ENCODE assay signal across 8 cellular contexts in genomic region chr3:188947401-188947982, GRCh38.
A peak's percentile ranks its signal among the peaks of the same experiment; 100 is the strongest.
DNase-seq lines count a peak whose midpoint lies in the region; ATAC-seq and TF ChIP-seq lines count a peak whose summit lies in the region.

No MANE protein-coding gene starts in this region.

- H3K27me3 Mint-ChIP-seq in memory B cell = peaks cover 6% of the 10 kb centered on the region

- peak overlapping the region; percentile 21 for H3K4me3 Mint-ChIP-seq in memory B cell

- H3K9me3 Mint-ChIP-seq in memory B cell = no peaks in the 10 kb centered on the region

- H3K4me1 Mint-ChIP-seq in memory B cell = peaks cover 6% of the 10 kb centered on the region

- H3K27ac ChIP-seq in RWPE2 (ENCODE audit: poor library complexity, severe bottlenecking) (peak overlapping the region; percentile 99), epithelial cell of prostate (peak overlapping the region; percentile 90), temporal lobe (ENCODE audit: low read depth, low read length) (peak overlapping the region; percentile 97)

- no peaks in the 10 kb centered on the region for H3K36me3 ChIP-seq in MG63
- no peaks in the 10 kb centered on the region for H3K36me3 ChIP-seq in RWPE2 (ENCODE audit: low read depth)

- H3K27ac Mint-ChIP-seq in memory B cell = no peak overlapping the region

- in situ Hi-C loops in Caki2 (cut with HindIII; ENCODE audit: low pct_unique_long_range_greater_than_20kb, low sequenced_read_pairs) = no loop called here

- no peaks in the 10 kb centered on the region for H3K36me3 Mint-ChIP-seq in memory B cell

- H3K4me1 ChIP-seq in RWPE2 (ENCODE audit: insufficient read depth, poor library complexity, severe bottlenecking) = peaks cover 39% of the 10 kb centered on the region

- DNase-seq in Caki2 (ENCODE audit: low read depth) (peak; percentile 95), MG63 (peak; percentile 23), RWPE2 (ENCODE audit: low spot score) (peak; percentile 93), epithelial cell of prostate (ENCODE audit: low read depth, low spot score) (peak; percentile 26), memory B cell (ENCODE audit: low spot score in 2 of 2) (no peak), NK-92 (lab: John Stamatoyannopoulos, UW; ENCODE audit: unreplicated experiment) (no peak)

- no peaks in the 10 kb centered on the region for H3K9me3 ChIP-seq in MG63
- no peaks in the 10 kb centered on the region for H3K9me3 ChIP-seq in RWPE2 (ENCODE audit: severe bottlenecking)

- ATAC-seq in RWPE2 (ENCODE audit: low read depth) = peak; percentile 67
- ATAC-seq in memory B cell (ENCODE audit: low read depth) = peak; percentile 37
- ATAC-seq in HG03045 (IDR thresholded peaks at IDR 0.05; ENCODE audit: unreplicated experiment) = no peak

- no peaks in the 10 kb centered on the region for H3K27me3 ChIP-seq in MG63
- H3K27me3 ChIP-seq in RWPE2 (ENCODE audit: insufficient read depth, poor library complexity, severe bottlenecking) = no peaks in the 10 kb centered on the region

- H3K4me3 ChIP-seq in MG63 (no peak overlapping the region), RWPE2 (ENCODE audit: severe bottlenecking) (peak overlapping the region; percentile 23)

- peak; percentile 29 for TF ChIP-seq CTCF in RWPE2 (IDR thresholded peaks at IDR 0.05; ENCODE audit: poor library complexity, severe bottlenecking)

Comparison
In these comparisons a context has a peak if more than half of its experiments do, and no peak if none do; other contexts are left out.
1. DNase-seq: peak in Caki2 (single experiment), MG63 (single experiment), RWPE2 (single experiment) and epithelial cell of prostate (single experiment); none in memory B cell (0 of 2) and NK-92 (single experiment).
2. Peak in every context shown above with its lines, with median percentiles within 50 percentile points of each other: H3K27ac ChIP-seq.